In genomic region chr7:91916068-91916440, GRCh38 we compare ENCODE assay signal across 24 cellular contexts. TPM values are rescaled to one million over a fixed set of nuclear protein-coding genes. Genes with fewer than 3 reads are reported as not detected.
DNase-seq lines count a peak whose midpoint lies in the region; ATAC-seq, FAIRE-seq and TF ChIP-seq lines count a peak whose summit lies in the region.
"Had no signal": no experiment of that assay in that cellular context is flagged by ENCODE, and none has a peak within 500 bp of the region (broad histone marks: within the 10 kb centered on the region; RNA-seq: fewer than 3 reads in every experiment).

No MANE protein-coding gene starts in this region.

- H3K27ac ChIP-seq in K562 (ENCODE audit: extremely low read depth, low read depth, low read length) (no peak overlapping the region), osteoblast (ENCODE audit: low read depth, low read length) (peak overlapping the region; percentile 82), substantia nigra (ENCODE audit: low read depth, low read length, poor library complexity, severe bottlenecking) (no peak overlapping the region), coronary artery (no peak overlapping the region)
- H3K27ac ChIP-seq: 22Rv1; BLaER1 treated with 17β-estradiol and CSF1 and Interleukin-3, amounts not matched to agents 10 nM and 100 nM; HL-60 had no signal

- no peaks in the 10 kb centered on the region for H3K9me3 Mint-ChIP-seq in activated CD8-positive, alpha-beta memory T cell treated with anti-CD3 and anti-CD28 coated beads, Interleukin-2, amount 10 ng/mL, durations not matched to agents 7 days and 5 days (ENCODE audit: low read depth)
- H3K9me3 Mint-ChIP-seq: CD8-positive, alpha-beta T cell had no signal

- no peaks in the 10 kb centered on the region for H3K27me3 ChIP-seq in K562 (ENCODE audit: control insufficient read depth in 2 of 2, insufficient read depth in 2 of 2, low read length in 2 of 2)
- no peaks in the 10 kb centered on the region for H3K27me3 ChIP-seq in osteoblast (ENCODE audit: insufficient read depth, low read length)
- H3K27me3 ChIP-seq: BLaER1 treated with 17β-estradiol and CSF1 and Interleukin-3, amounts not matched to agents 10 nM and 100 nM had no signal

- peak overlapping the region; percentile 83 for H2AFZ ChIP-seq in K562 (ENCODE audit: low read depth, low read length)
- peak overlapping the region; percentile 49 for H2AFZ ChIP-seq in osteoblast (ENCODE audit: low read length)

- H3K9me1 ChIP-seq in K562 (ENCODE audit: control insufficient read depth, insufficient read depth, low read length), result no peaks in the 10 kb centered on the region

- no peak for DNase-seq in activated CD8-positive, alpha-beta memory T cell treated with anti-CD3 and anti-CD28 coated beads, Interleukin-2, amount 10 ng/mL, durations not matched to agents 7 days and 5 days
- no peak for DNase-seq in activated CD8-positive, alpha-beta memory T cell treated with anti-CD3 and anti-CD28 coated beads for 24 hours
- DNase-seq in K562 (ENCODE audit: extremely low read depth in 1 of 4, low spot score in 3 of 4), result no peak
- no peak for DNase-seq in osteoblast (ENCODE audit: insufficient read length, low spot score, missing footprints)
- DNase-seq in NCI-H128 (lab: John Stamatoyannopoulos, UW; ENCODE audit: unreplicated experiment), result no peak
- no peak for DNase-seq in substantia nigra (lab: John Stamatoyannopoulos, UW)
- no peak for DNase-seq in NCI-H510A treated with DMSO at 0.1 percent for 48 hours (lab: John Stamatoyannopoulos, UW)
- no peak for DNase-seq in coronary artery (ENCODE audit: low spot score)
- DNase-seq: CD8-positive, alpha-beta T cell; DND-41; H7; KG1; NCI-H1105; NCI-H2029 treated with DMSO at 0.1 percent for 48 hours; NCI-H524; NCI-H774; NK-92 treated with Interleukin-12 subunit alpha and Interleukin-12 subunit beta, amount 100 ng/mL, for 24 hours had no signal

- H3K9me3 ChIP-seq in K562 (replicated peaks; ENCODE audit: control insufficient read depth, insufficient read depth, low read depth, low read length) (no peaks in the 10 kb centered on the region), osteoblast (ENCODE audit: low read depth, low read length) (no peaks in the 10 kb centered on the region)
- H3K9me3 ChIP-seq: BLaER1 treated with 17β-estradiol and CSF1 and Interleukin-3, amounts not matched to agents 10 nM and 100 nM had no signal

- no peaks in the 10 kb centered on the region for H3K79me2 ChIP-seq in K562 (ENCODE audit: control insufficient read depth, insufficient read depth, low read length)
- H3K79me2 ChIP-seq in osteoblast (ENCODE audit: insufficient read depth, low read length), result no peaks in the 10 kb centered on the region

- TF ChIP-seq RAD21 in K562 (CRISPR knock-in tag; conservative IDR thresholded peaks at IDR 0.05 in 1 of 2, IDR thresholded peaks at IDR 0.05 in 1 of 2), result no peak

- no peak for ATAC-seq in activated CD8-positive, alpha-beta memory T cell treated with anti-CD3 and anti-CD28 coated beads, Interleukin-2, amount 10 ng/mL, durations not matched to agents 7 days and 5 days
- peak; percentile 58 for ATAC-seq in K562
- ATAC-seq: CD8-positive, alpha-beta T cell; Panc1; Right ventricle myocardium inferior had no signal

- in situ Hi-C loops in K562 (cut with MboI), result no loop called here

- 6% methylated on average over 1 of the region's 1 CpG for WGBS in K562 (ENCODE audit: insufficient coverage, low coverage, missing lambda C conversion rate)

- H3K4me1 ChIP-seq in K562 (replicated peaks in 1 of 2; ENCODE audit: control insufficient read depth in 2 of 2, insufficient read depth in 2 of 2, low read length in 2 of 2) (peaks cover 0 to 14% of the 10 kb centered on the region in 2 experiments; a peak in 4 of 5 replicates), osteoblast (ENCODE audit: insufficient read depth, low read length) (peaks cover 39% of the 10 kb centered on the region)

- no peak overlapping the region; the same call in 1 of the 2 replicates for H3K4me2 ChIP-seq in K562 (ENCODE audit: insufficient read depth, low read length)
- peak overlapping the region; percentile 42 for H3K4me2 ChIP-seq in osteoblast (ENCODE audit: insufficient read depth, low read length)

- H3K36me3 ChIP-seq in K562 (ENCODE audit: control insufficient read depth, insufficient read depth, low read length), result no peaks in the 10 kb centered on the region
- no peaks in the 10 kb centered on the region for H3K36me3 ChIP-seq in osteoblast (ENCODE audit: insufficient read depth, low read length)
- H3K36me3 ChIP-seq: BLaER1 treated with 17β-estradiol and CSF1 and Interleukin-3, amounts not matched to agents 10 nM and 100 nM had no signal

- no peak overlapping the region for H3K4me3 Mint-ChIP-seq in activated CD8-positive, alpha-beta memory T cell treated with anti-CD3 and anti-CD28 coated beads, Interleukin-2, amount 10 ng/mL, durations not matched to agents 7 days and 5 days
- H3K4me3 Mint-ChIP-seq: CD8-positive, alpha-beta T cell had no signal

- no peak overlapping the region for H3K4me3 ChIP-seq in K562
- no peak overlapping the region for H3K4me3 ChIP-seq in osteoblast (ENCODE audit: insufficient read depth, low read length)
- H3K4me3 ChIP-seq in coronary artery, result no peak overlapping the region
- H3K4me3 ChIP-seq: BLaER1 treated with 17β-estradiol and CSF1 and Interleukin-3, amounts not matched to agents 10 nM and 100 nM had no signal

- CTCF ChIA-PET in activated CD8-positive, alpha-beta memory T cell treated with anti-CD3 and anti-CD28 coated beads, Interleukin-2, amount 10 ng/mL, durations not matched to agents 7 days and 5 days (lab: Charles Lee), result interaction anchor here (0.6 to 1.5 kb wide), 2 partner anchors 36 to 47 kb away, joined by 5 to 6 read pairs; partner anchors contain the start of gene MTERF1
- CTCF ChIA-PET in K562 (lab: Yijun Ruan, JAX; ENCODE audit: low intra/inter-chr PET ratio), result no interaction called here

- no peaks in the 10 kb centered on the region for H4K20me1 ChIP-seq in K562 (replicated peaks; ENCODE audit: control insufficient read depth, insufficient read depth, low read length)
- H4K20me1 ChIP-seq in osteoblast (ENCODE audit: insufficient read depth, low read length), result no peaks in the 10 kb centered on the region
- H4K20me1 ChIP-seq: BLaER1 treated with 17β-estradiol and CSF1 and Interleukin-3, amounts not matched to agents 10 nM and 100 nM had no signal

- no TSS peak for BruUV-seq in K562 (replicated peaks; lab: Mats Ljungman, UMichigan)

- intact Hi-C loops in K562 (cut with micrococcal nuclease), result no loop called here

- H3K9ac ChIP-seq in K562 (ENCODE audit: insufficient read depth in 1 of 2, low read depth in 2 of 2, low read length in 2 of 2), result no peak overlapping the region
- H3K9ac ChIP-seq: BLaER1 treated with 17β-estradiol and CSF1 and Interleukin-3, amounts not matched to agents 10 nM and 100 nM had no signal

- H3K27ac Mint-ChIP-seq in activated CD8-positive, alpha-beta memory T cell treated with anti-CD3 and anti-CD28 coated beads, Interleukin-2, amount 10 ng/mL, durations not matched to agents 7 days and 5 days, result peak overlapping the region; percentile 1
- H3K27ac Mint-ChIP-seq: CD8-positive, alpha-beta T cell had no signal

- TF ChIP-seq EP300 in K562 (IDR thresholded peaks at IDR 0.05; ENCODE audit: low read length), result no peak

- FAIRE-seq in K562 (lab: Jason Lieb, UNC), result no peak
- FAIRE-seq: GM12892, GM18507 had no signal

- H3K27me3 Mint-ChIP-seq in activated CD8-positive, alpha-beta memory T cell treated with anti-CD3 and anti-CD28 coated beads, Interleukin-2, amount 10 ng/mL, durations not matched to agents 7 days and 5 days, result peaks cover 13% of the 10 kb centered on the region

- POLR2A ChIA-PET in K562 (lab: Yijun Ruan, JAX), result interaction anchor here (1.0 kb wide), 1 partner anchor 83 kb away, joined by 3 read pairs; no protein-coding TSS in a partner anchor

- peaks cover 18% of the 10 kb centered on the region for H3K4me1 Mint-ChIP-seq in activated CD8-positive, alpha-beta memory T cell treated with anti-CD3 and anti-CD28 coated beads, Interleukin-2, amount 10 ng/mL, durations not matched to agents 7 days and 5 days

- no peak for TF ChIP-seq POLR2A in K562 (conservative IDR thresholded peaks at IDR 0.05)

- TF ChIP-seq CTCF in K562 (IDR thresholded peaks at IDR 0.05 in 2 of 3, conservative IDR thresholded peaks at IDR 0.05 in 1 of 3; ENCODE audit: insufficient read depth in 2 of 3, low read depth in 1 of 3, low read length in 3 of 3) (no peak), osteoblast (IDR thresholded peaks at IDR 0.05; ENCODE audit: extremely low read depth, low read depth, low read length) (no peak), coronary artery (IDR thresholded peaks at IDR 0.05) (no peak)

- peaks cover 2% of the 10 kb centered on the region for H3K36me3 Mint-ChIP-seq in activated CD8-positive, alpha-beta memory T cell treated with anti-CD3 and anti-CD28 coated beads, Interleukin-2, amount 10 ng/mL, durations not matched to agents 7 days and 5 days
- H3K36me3 Mint-ChIP-seq: CD8-positive, alpha-beta T cell had no signal

RNA-seq across cellular contexts. Expression of gene AKAP9, which starts 24.6 kb away (rescaled TPM):
- total RNA-seq in activated CD8-positive, alpha-beta memory T cell treated with anti-CD3 and anti-CD28 coated beads, Interleukin-2, amount 10 ng/mL, durations not matched to agents 7 days and 5 days, result 10 to 100 TPM; 35.1 to 38.4 TPM
- total RNA-seq in K562 (2011; cell fraction: chromatin; rRNA removed; ENCODE audit: low replicate concordance), result 39.3 and 248 TPM in 2 replicates
- total RNA-seq in K562 (2011; cell fraction: nucleolus; rRNA removed), result 24.2 and 41.6 TPM in 2 replicates
- 70.0 and 117 TPM in 2 replicates for total RNA-seq in K562 (2011; cell fraction: nucleoplasm; rRNA removed)
- total RNA-seq in K562 (2014; rRNA removed) (37.6 and 47.1 TPM in 2 replicates), K562 (2014; rRNA removed; fragmentation: Illumina TruSeq; extraction: Trizol) (77.8 and 86.2 TPM in 2 replicates), K562 (2015; rRNA removed; fragmentation: Illumina TruSeq; extraction: Trizol) (73.8 and 80.9 TPM in 2 replicates), K562 (2021) (35.0 and 40.1 TPM in 2 replicates), osteoblast (56.5 and 60.7 TPM in 2 replicates)
- polyA plus RNA-seq in K562 (2011; rRNA removed) (33.9 and 46.3 TPM in 2 replicates), K562 (2014; fragmentation: Illumina TruSeq; extraction: Trizol) (31.6 and 36.1 TPM in 2 replicates), K562 (2014; fragmentation: Nextera tagmentation; extraction: Ambion mirVana) (10 to 100 TPM; 25.5 to 49.4 TPM), K562 (2014; rRNA removed) (28.2 TPM in 2 replicates)
- polyA plus RNA-seq in K562 (2011; cell fraction: cytosol; rRNA removed), result 5.1 and 10.2 TPM in 2 replicates
- 40.4 and 47.0 TPM in 2 replicates for polyA plus RNA-seq in K562 (2011; cell fraction: nucleus; rRNA removed)
- polyA plus RNA-seq in K562 (2012), result 22.3 and 29.2 TPM in 2 replicates
- polyA minus RNA-seq in K562 (2011; rRNA and poly(A)+ RNA removed), result 92.9 and 93.0 TPM in 2 replicates
- polyA minus RNA-seq in K562 (2011; cell fraction: cytosol; rRNA and poly(A)+ RNA removed), result 25.8 and 26.6 TPM in 2 replicates
- polyA minus RNA-seq in K562 (2011; cell fraction: nucleus; rRNA and poly(A)+ RNA removed), result 71.4 and 126 TPM in 2 replicates

RNA-seq across cellular contexts. Expression of gene MTERF1, which starts 35.6 kb away (rescaled TPM):
- total RNA-seq in activated CD8-positive, alpha-beta memory T cell treated with anti-CD3 and anti-CD28 coated beads, Interleukin-2, amount 10 ng/mL, durations not matched to agents 7 days and 5 days, result 10 to 100 TPM; 14.9 to 17.4 TPM
- 18.9 and 61.8 TPM in 2 replicates for total RNA-seq in K562 (2011; cell fraction: chromatin; rRNA removed; ENCODE audit: low replicate concordance)
- total RNA-seq in K562 (2011; cell fraction: nucleolus; rRNA removed), result 7.5 and 11.4 TPM in 2 replicates
- 31.2 and 51.5 TPM in 2 replicates for total RNA-seq in K562 (2011; cell fraction: nucleoplasm; rRNA removed)
- 14.0 and 15.7 TPM in 2 replicates for total RNA-seq in K562 (2014; rRNA removed)
- total RNA-seq in K562 (2014; rRNA removed; fragmentation: Illumina TruSeq; extraction: Trizol), result 29.1 and 31.3 TPM in 2 replicates
- 25.0 and 27.6 TPM in 2 replicates for total RNA-seq in K562 (2015; rRNA removed; fragmentation: Illumina TruSeq; extraction: Trizol)
- 19.0 and 19.3 TPM in 2 replicates for total RNA-seq in K562 (2021)
- 17.3 and 35.9 TPM in 2 replicates for polyA plus RNA-seq in K562 (2011; rRNA removed)
- polyA plus RNA-seq in K562 (2011; cell fraction: cytosol; rRNA removed), result 2.0 and 6.7 TPM in 2 replicates
- 10.4 and 11.5 TPM in 2 replicates for polyA plus RNA-seq in K562 (2011; cell fraction: nucleus; rRNA removed)
- polyA plus RNA-seq in K562 (2012), result 13.5 and 16.1 TPM in 2 replicates
- polyA plus RNA-seq in K562 (2014; fragmentation: Illumina TruSeq; extraction: Trizol), result 23.0 and 30.3 TPM in 2 replicates
- polyA plus RNA-seq in K562 (2014; fragmentation: Nextera tagmentation; extraction: Ambion mirVana), result 10 to 100 TPM; 45.8 to 49.2 TPM
- polyA plus RNA-seq in K562 (2014; rRNA removed), result 22.4 and 23.0 TPM in 2 replicates
- 33.4 and 42.8 TPM in 2 replicates for polyA minus RNA-seq in K562 (2011; rRNA and poly(A)+ RNA removed)
- polyA minus RNA-seq in K562 (2011; cell fraction: cytosol; rRNA and poly(A)+ RNA removed), result 1.7 and 7.3 TPM in 2 replicates
- 20.6 and 28.9 TPM in 2 replicates for polyA minus RNA-seq in K562 (2011; cell fraction: nucleus; rRNA and poly(A)+ RNA removed)
- 13.0 and 13.6 TPM in 2 replicates for total RNA-seq in osteoblast
